In the genomic region with DNA sequence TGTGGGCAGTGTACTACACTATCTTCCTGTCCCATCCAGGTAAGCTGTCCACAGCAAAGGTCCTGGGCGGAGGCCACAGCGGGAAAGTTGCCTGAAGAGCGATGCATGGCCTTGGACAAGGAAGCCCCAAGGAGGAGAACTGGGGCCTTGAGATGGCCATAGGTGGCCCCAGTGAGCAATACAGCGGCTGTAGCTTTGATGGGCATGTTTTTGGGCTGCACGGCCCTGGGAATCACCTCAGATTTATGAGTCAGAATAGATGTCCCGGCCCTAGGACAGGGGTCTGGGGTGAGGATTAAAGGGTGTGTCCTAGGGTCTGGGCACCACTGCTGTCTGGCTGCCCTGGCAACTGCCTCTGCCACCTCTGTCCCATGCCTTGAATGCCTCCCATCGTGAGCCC, we compare ENCODE assay signal across 22 cellular contexts. TPM values are rescaled to one million over a fixed set of nuclear protein-coding genes. Genes with fewer than 3 reads are reported as not detected.
DNase-seq lines count a peak whose midpoint lies in the region; ATAC-seq, FAIRE-seq and TF ChIP-seq lines count a peak whose summit lies in the region.
"Had no signal": no experiment of that assay in that cellular context is flagged by ENCODE, and none has a peak within 500 bp of the region (broad histone marks: within the 10 kb centered on the region; RNA-seq: fewer than 3 reads in every experiment).

No MANE protein-coding gene starts in this region.

- H3K27ac ChIP-seq in heart right ventricle (no peak overlapping the region), H1 (ENCODE audit: low read depth, low read length) (no peak overlapping the region), small intestine (ENCODE audit: low read depth in 1 of 2, low read length in 1 of 2) (no peak overlapping the region), pancreas (no peak overlapping the region)
- H3K27ac ChIP-seq: C4-2B, SK-N-MC had no signal

- no peak overlapping the region for H3K23ac ChIP-seq in H1 (ENCODE audit: insufficient read length)

- no peak overlapping the region for H4K8ac ChIP-seq in H1 (ENCODE audit: extremely low read depth, insufficient read depth, low read length)

- no peak overlapping the region for H3K56ac ChIP-seq in H1 (replicated peaks; ENCODE audit: insufficient read length, low read depth, low read length)

- H3K4me1 ChIP-seq in heart right ventricle: peaks cover 0 to 13% (median 0%) of the 10 kb centered on the region in 9 donors
- peaks cover 0 to 3% (median 0%) of the 10 kb centered on the region in 4 experiments; a peak in 1 of 7 replicates for H3K4me1 ChIP-seq in H1 (replicated peaks in 1 of 4; ENCODE audit: control insufficient read depth in 3 of 4, insufficient read depth in 4 of 4, low read length in 3 of 4)
- H3K4me1 ChIP-seq in small intestine (ENCODE audit: control insufficient read depth in 2 of 2, insufficient read depth in 1 of 2, low read depth in 1 of 2, low read length in 1 of 2): no peaks in the 10 kb centered on the region
- H3K4me1 ChIP-seq in pancreas: no peaks in the 10 kb centered on the region
- H3K4me1 ChIP-seq: HAP-1 had no signal

- H3K18ac ChIP-seq in H1 (ENCODE audit: extremely low read depth, low read length): no peak overlapping the region

- POLR2A ChIA-PET in H1 (lab: Charles Lee; ENCODE audit: partially characterized antibody): no interaction called here

- CTCF ChIA-PET in H1 (lab: Charles Lee; ENCODE audit: partially characterized antibody): interaction anchor here (0.9 to 2.3 kb wide), 4 partner anchors 10 to 27 kb away, joined by 3 to 9 read pairs (median 6); no protein-coding TSS in a partner anchor

- H3K4ac ChIP-seq in H1 (replicated peaks; ENCODE audit: insufficient read length, low read depth, low read length): no peak overlapping the region

- no peak overlapping the region for H2BK20ac ChIP-seq in H1 (ENCODE audit: low read length)

- H3K14ac ChIP-seq in H1 (ENCODE audit: insufficient read length): no peak overlapping the region

- intact Hi-C loops in Right ventricle myocardium superior (cut with DNase I): no loop called here
- intact Hi-C loops in heart right ventricle (cut with DNase I): no loop called here
- intact Hi-C loops in sciatic nerve (cut with DNase I): no loop called here
- intact Hi-C loops in pancreas (cut with DNase I): no loop called here

- no peak overlapping the region for H4K5ac ChIP-seq in H1 (ENCODE audit: insufficient read length, low read depth, low read length)

- H2BK120ac ChIP-seq in H1 (replicated peaks; ENCODE audit: low read depth, low read length): no peak overlapping the region

- H3K79me1 ChIP-seq in H1 (ENCODE audit: low read depth, low read length): no peaks in the 10 kb centered on the region

- no peaks in the 10 kb centered on the region for H3K23me2 ChIP-seq in H1 (ENCODE audit: low read depth, low read length)

- 92 to 95% methylated on average over 7 of the region's 7 CpGs for WGBS in heart right ventricle, 2 donors
- 88% methylated on average over 7 of the region's 7 CpGs; no CpG with 5 or more reads in 1 of the 2 experiments for WGBS in H1 (ENCODE audit: extremely low coverage in 1 of 2, insufficient coverage in 1 of 2, insufficient read length in 1 of 2, insufficient replicate concordance in 2 of 2, low coverage in 1 of 2, low lambda C conversion rate in 2 of 2, missing lambda C conversion rate in 1 of 2), 2 experiments
- WGBS in small intestine, 3 donors: 95 to 98% (median 97%) methylated on average over 7 of the region's 7 CpGs
- WGBS in pancreas, 2 donors: 91 to 94% methylated on average over 7 of the region's 7 CpGs

- no peak overlapping the region for H2BK15ac ChIP-seq in H1 (ENCODE audit: low read length)

- no peak overlapping the region for H3K4me2 ChIP-seq in H1 (ENCODE audit: insufficient read depth in 1 of 2, low read depth in 2 of 2, low read length in 2 of 2)

- H2BK12ac ChIP-seq in H1 (ENCODE audit: low read depth, low read length): no peak overlapping the region

- DNase-seq in Right ventricle myocardium superior (peak; percentile 9), heart right ventricle (no peak), NB4 (ENCODE audit: low read depth) (no peak), H1 (ENCODE audit: low read depth in 1 of 2, low spot score in 2 of 2) (no peak), sciatic nerve (ENCODE audit: low spot score) (peak; percentile 17), small intestine (no peak), DMS53 treated with DMSO at 0.1 percent for 48 hours (lab: John Stamatoyannopoulos, UW; ENCODE audit: unreplicated experiment) (no peak), pancreas (no peak)
- DNase-seq: MV-4-11, NCI-H1694, NCI-H2081, NCI-H2171 treated with DMSO at 0.1 percent for 48 hours, NCI-H524 treated with DMSO at 0.1 percent for 48 hours, NCI-H82, OCI-M1, SHP77 treated with DMSO at 0.1 percent for 48 hours had no signal

- no peak overlapping the region for H4K91ac ChIP-seq in H1 (replicated peaks; ENCODE audit: insufficient read length, low read length)

- H3K27me3 ChIP-seq in heart right ventricle (peaks cover 0 to 47% (median 9%) of the 10 kb centered on the region in 7 donors), H1 (replicated peaks in 1 of 4; ENCODE audit: control insufficient read depth in 3 of 4, extremely low read depth in 1 of 4, insufficient read depth in 3 of 4, low read length in 3 of 4) (peaks cover 0 to 3% (median 1%) of the 10 kb centered on the region in 4 experiments; a peak in 1 of 7 replicates), small intestine (ENCODE audit: control insufficient read depth in 2 of 2, insufficient read depth in 2 of 2, low read length in 2 of 2) (no peaks in the 10 kb centered on the region), pancreas (no peaks in the 10 kb centered on the region)

- no peaks in the 10 kb centered on the region for H4K20me1 ChIP-seq in H1 (replicated peaks in 1 of 2; ENCODE audit: control insufficient read depth in 1 of 2, insufficient read depth in 2 of 2, low read length in 2 of 2)

- no peak for TF ChIP-seq CTCF in heart right ventricle (IDR thresholded peaks at IDR 0.05)
- peak; percentile 21 for TF ChIP-seq CTCF in NB4 (IDR thresholded peaks at IDR 0.05; ENCODE audit: low read depth, low read length)
- TF ChIP-seq CTCF in H1 (IDR thresholded peaks at IDR 0.05; ENCODE audit: control extremely low read depth in 1 of 3, insufficient read depth in 1 of 3, low read depth in 1 of 3, low read length in 3 of 3): peak in 2 of 3 experiments; percentile 12 to 22; a peak in 2 of 4 replicates
- no peak for TF ChIP-seq CTCF in pancreas (IDR thresholded peaks at IDR 0.05)

- TF ChIP-seq POLR2A in NB4 (IDR thresholded peaks at IDR 0.05; ENCODE audit: extremely low read depth, insufficient read length) (no peak), H1 (IDR thresholded peaks at IDR 0.05; ENCODE audit: control extremely low read depth in 1 of 2, low read depth in 2 of 2, low read length in 2 of 2) (no peak)

- H3K4me3 ChIP-seq in heart right ventricle (no peak overlapping the region), NB4 (ENCODE audit: low read depth, low read length) (no peak overlapping the region), H1 (ENCODE audit: extremely low read depth in 1 of 4, insufficient read depth in 2 of 4, low read depth in 3 of 4, low read length in 4 of 4) (no peak overlapping the region), small intestine (ENCODE audit: low read depth in 1 of 2, low read length in 2 of 2) (no peak overlapping the region), pancreas (no peak overlapping the region)
- H3K4me3 ChIP-seq: HAP-1, SK-N-MC had no signal

- no peak overlapping the region for H3K9ac ChIP-seq in H1 (replicated peaks in 1 of 4; ENCODE audit: extremely low read depth in 1 of 4, low read depth in 3 of 4, low read length in 3 of 4)

- no peak overlapping the region for H2BK5ac ChIP-seq in H1 (ENCODE audit: low read depth, low read length)

- TF ChIP-seq RAD21 in H1 (IDR thresholded peaks at IDR 0.05 in 1 of 2, conservative IDR thresholded peaks at IDR 0.05 in 1 of 2; ENCODE audit: low read depth in 2 of 2, low read length in 2 of 2): no peak

- no peak overlapping the region for H2AK5ac ChIP-seq in H1 (ENCODE audit: low read depth, low read length)

- H2AFZ ChIP-seq in H1 (ENCODE audit: low read length): no peak overlapping the region

- ATAC-seq in Right ventricle myocardium superior (ENCODE audit: poor library complexity): no peak
- no peak for ATAC-seq in heart right ventricle
- ATAC-seq in sciatic nerve: no peak
- ATAC-seq in pancreas: no peak

- TF ChIP-seq EP300 in H1 (IDR thresholded peaks at IDR 0.05; ENCODE audit: borderline replicate concordance in 1 of 2, low read depth in 2 of 2, low read length in 2 of 2): no peak

- H3K36me3 ChIP-seq in heart right ventricle: no peaks in the 10 kb centered on the region
- H3K36me3 ChIP-seq in H1 (ENCODE audit: control insufficient read depth in 2 of 4, insufficient read depth in 4 of 4, low read length in 3 of 4): no peaks in the 10 kb centered on the region
- H3K36me3 ChIP-seq in small intestine (ENCODE audit: control insufficient read depth in 2 of 2, insufficient read depth in 2 of 2, low read length in 2 of 2): no peaks in the 10 kb centered on the region
- no peaks in the 10 kb centered on the region for H3K36me3 ChIP-seq in pancreas
- H3K36me3 ChIP-seq: HAP-1 had no signal

- no peak for FAIRE-seq in H1 (lab: Jason Lieb, UNC)
- FAIRE-seq in small intestine (lab: Jason Lieb, UNC): no peak
- FAIRE-seq in pancreas (lab: Jason Lieb, UNC): no peak
- FAIRE-seq: A204.1 had no signal

- H3K79me2 ChIP-seq in H1 (ENCODE audit: control insufficient read depth in 1 of 2, insufficient read depth in 2 of 2, low read length in 2 of 2): no peaks in the 10 kb centered on the region

- H3K9me3 ChIP-seq in heart right ventricle (no peaks in the 10 kb centered on the region), H1 (ENCODE audit: insufficient read depth in 2 of 2, low read depth in 1 of 2, low read length in 1 of 2) (peaks cover 5% of the 10 kb centered on the region in 2 experiments; a peak in 2 of 4 replicates), small intestine (ENCODE audit: control insufficient read depth, low read depth) (no peaks in the 10 kb centered on the region), pancreas (no peaks in the 10 kb centered on the region)
- H3K9me3 ChIP-seq: HAP-1 had no signal

RNA-seq across cellular contexts. Expression of a gene that starts 9.6 kb away (rescaled TPM):
- total RNA-seq in Right ventricle myocardium superior: 1.9 TPM
- 1 to 10 TPM in 6 of 10 donors, under 1 TPM in 4; 0.46 to 6.6 (median 1.4) TPM for total RNA-seq in heart right ventricle
- polyA plus RNA-seq in heart right ventricle: 1 to 10 TPM; 1.3 to 2.8 TPM
- 0.28 and 0.75 TPM in 2 replicates for total RNA-seq in H1 (2021; fragmentation: NEBNext Ultra II Directional; extraction: Animal tissue kit (Norgen Biotek cat#: 25700))
- polyA plus RNA-seq in H1 (2011; rRNA removed): 1.1 and 1.5 TPM in 2 replicates
- 1.5 TPM for polyA plus RNA-seq in H1 (2011; cell fraction: cytosol; rRNA removed)
- polyA plus RNA-seq in H1 (2011; cell fraction: nucleus; rRNA removed): 2.5 TPM
- polyA plus RNA-seq in H1 (2012, experiment 1 of 2): 0.93 to 1.4 TPM (median 1.2 TPM) in 4 replicates
- 1.7 TPM for polyA plus RNA-seq in H1 (2012, experiment 2 of 2)
- polyA plus RNA-seq in H1 (2013, experiment 1 of 2): 0.55 TPM
- 0.44 TPM for polyA plus RNA-seq in H1 (2013, experiment 2 of 2)
- 0.83 and 1.8 TPM in 2 replicates for polyA minus RNA-seq in H1 (2011; rRNA and poly(A)+ RNA removed)
- polyA minus RNA-seq in H1 (2011; cell fraction: cytosol; rRNA and poly(A)+ RNA removed): 1.2 TPM
- 1.1 TPM for polyA minus RNA-seq in H1 (2011; cell fraction: nucleus; rRNA and poly(A)+ RNA removed)
- total RNA-seq in sciatic nerve: 8.7 TPM
- polyA plus RNA-seq in small intestine: 10 to 100 TPM in 1 of 3 donors, 1 to 10 TPM in 2; 3.3 to 17.3 (median 6.0) TPM
- 10 to 100 TPM in 1 of 6 donors, 1 to 10 TPM in 5; 3.2 to 12.4 (median 4.3) TPM for total RNA-seq in pancreas
- 1 to 10 TPM; 6.4 to 8.1 TPM for polyA plus RNA-seq in pancreas

RNA-seq across cellular contexts. Expression of a gene that starts 17.6 kb away (rescaled TPM):
- total RNA-seq in Right ventricle myocardium superior (0.11 TPM), heart right ventricle (under 1 TPM; 0.09 to 0.42 (median 0.27) TPM), sciatic nerve (1.8 TPM), pancreas (under 1 TPM; 0.08 to 0.46 (median 0.30) TPM)
- polyA plus RNA-seq in heart right ventricle (under 1 TPM; 0.23 to 0.44 TPM), H1 (2011; rRNA removed) (1.3 and 2.1 TPM in 2 replicates), small intestine (1 to 10 TPM in 2 of 3 donors, under 1 TPM in 1; 0.52 to 5.1 (median 2.7) TPM), pancreas (under 1 TPM; 0.33 to 0.95 TPM)
- total RNA-seq in H1 (2021; fragmentation: NEBNext Ultra II Directional; extraction: Animal tissue kit (Norgen Biotek cat#: 25700)): 1.8 and 2.0 TPM in 2 replicates
- 1.6 TPM for polyA plus RNA-seq in H1 (2011; cell fraction: cytosol; rRNA removed)
- polyA plus RNA-seq in H1 (2011; cell fraction: nucleus; rRNA removed): 8.1 TPM
- 1.1 to 2.3 TPM (median 1.6 TPM) in 4 replicates for polyA plus RNA-seq in H1 (2012, experiment 1 of 2)
- polyA plus RNA-seq in H1 (2012, experiment 2 of 2): 0.51 TPM
- polyA plus RNA-seq in H1 (2013, experiment 1 of 2): 1.8 TPM
- 1.5 TPM for polyA plus RNA-seq in H1 (2013, experiment 2 of 2)
- 1.1 and 1.4 TPM in 2 replicates for polyA minus RNA-seq in H1 (2011; rRNA and poly(A)+ RNA removed)
- 0.59 TPM for polyA minus RNA-seq in H1 (2011; cell fraction: cytosol; rRNA and poly(A)+ RNA removed)
- 4.3 TPM for polyA minus RNA-seq in H1 (2011; cell fraction: nucleus; rRNA and poly(A)+ RNA removed)
- total RNA-seq: M059J had no signal
- polyA plus RNA-seq: CD8-positive, alpha-beta memory T cell had no signal

Comparison
In these comparisons a context has a peak if more than half of its experiments do, and no peak if none do; other contexts are left out.
1. DNase-seq: peak in Right ventricle myocardium superior (single experiment) and sciatic nerve (single experiment); none in heart right ventricle (0 of 2), NB4 (single experiment), H1 (0 of 2), small intestine (single experiment), DMS53 treated with DMSO at 0.1 percent for 48 hours (single experiment) and pancreas (0 of 6).
2. CTCF ChIP-seq: peak in NB4 (single experiment) and H1 (2 of 3); none in heart right ventricle (0 of 9) and pancreas (0 of 4).